In genomic region chr4:147723316-147723715, GRCh38 we compare ENCODE assay signal across 21 cellular contexts. TPM values are rescaled to one million over a fixed set of nuclear protein-coding genes. Genes with fewer than 3 reads are reported as not detected.
DNase-seq lines count a peak whose midpoint lies in the region; ATAC-seq, FAIRE-seq and TF ChIP-seq lines count a peak whose summit lies in the region.
"Had no signal": no experiment of that assay in that cellular context is flagged by ENCODE, and none has a peak within 500 bp of the region (broad histone marks: within the 10 kb centered on the region; RNA-seq: fewer than 3 reads in every experiment).

No MANE protein-coding gene starts in this region.

- H3K9ac ChIP-seq in SK-N-SH (no peak overlapping the region), parathyroid adenoma (no peak overlapping the region)

- H3K27me3 ChIP-seq in SK-N-SH (ENCODE audit: insufficient read depth), result no peaks in the 10 kb centered on the region
- H3K27me3 ChIP-seq in hepatocyte, result no peaks in the 10 kb centered on the region
- H3K27me3 ChIP-seq in parathyroid adenoma (ENCODE audit: control insufficient read depth, insufficient read depth, low read length), result no peaks in the 10 kb centered on the region
- no peaks in the 10 kb centered on the region for H3K27me3 ChIP-seq in BE2C

- H4K20me1 ChIP-seq in SK-N-SH (ENCODE audit: insufficient read depth) (no peaks in the 10 kb centered on the region), hepatocyte (ENCODE audit: insufficient read depth, poor library complexity, severe bottlenecking) (no peaks in the 10 kb centered on the region)

- CTCF ChIA-PET in SK-N-SH (lab: Yijun Ruan, JAX), result interaction anchor here (2.5 kb wide), 1 partner anchor 143 kb away, joined by 11 read pairs; no protein-coding TSS in a partner anchor

- no peak for ATAC-seq in SK-N-SH treated with all-trans-retinoic acid at 6 μM for 48 hours
- ATAC-seq: CD8-positive, alpha-beta T cell; left ventricle myocardium superior; naive thymus-derived CD4-positive, alpha-beta T cell had no signal

- H3F3A ChIP-seq in SK-N-SH (replicated peaks; ENCODE audit: insufficient read depth), result no peaks in the 10 kb centered on the region

- no peak overlapping the region for H3K27ac ChIP-seq in SK-N-SH (ENCODE audit: low read depth in 2 of 2, low read length in 1 of 2)
- H3K27ac ChIP-seq in hepatocyte, result peak overlapping the region; percentile 36
- no peak overlapping the region for H3K27ac ChIP-seq in parathyroid adenoma
- H3K27ac ChIP-seq: A549, skin epidermis had no signal

- H3K36me3 ChIP-seq in SK-N-SH (replicated peaks in 1 of 2; ENCODE audit: control insufficient read depth in 1 of 2, insufficient read depth in 2 of 2, low read length in 1 of 2) (no peaks in the 10 kb centered on the region), hepatocyte (replicated peaks; ENCODE audit: insufficient read depth, low read depth) (no peaks in the 10 kb centered on the region), parathyroid adenoma (ENCODE audit: control insufficient read depth, insufficient read depth, low read length) (no peaks in the 10 kb centered on the region), BE2C (no peaks in the 10 kb centered on the region)

- H2AFZ ChIP-seq in SK-N-SH (ENCODE audit: low read depth), result peak overlapping the region; percentile 52; the same call in 1 of the 2 replicates
- H2AFZ ChIP-seq in hepatocyte, result no peak overlapping the region
- H2AFZ ChIP-seq in parathyroid adenoma, result peak overlapping the region; percentile 13

- H3K79me2 ChIP-seq in SK-N-SH (ENCODE audit: insufficient read depth) (no peaks in the 10 kb centered on the region), hepatocyte (no peaks in the 10 kb centered on the region), parathyroid adenoma (no peaks in the 10 kb centered on the region)

- H3K4me3 Mint-ChIP-seq in immature natural killer cell, result no peak overlapping the region
- H3K4me3 Mint-ChIP-seq: CD8-positive, alpha-beta T cell; dendritic cell treated with granulocyte-macrophage colony-stimulating factor and Interleukin-4, amounts not matched to agents 40 ng/mL and 50 ng/mL, for 4 days; H9; naive thymus-derived CD4-positive, alpha-beta T cell had no signal

- H3K9me3 Mint-ChIP-seq in immature natural killer cell, result peaks cover 0 to 1% (median 0%) of the 10 kb centered on the region in 6 donors
- H3K9me3 Mint-ChIP-seq: CD8-positive, alpha-beta T cell; dendritic cell treated with granulocyte-macrophage colony-stimulating factor and Interleukin-4, amounts not matched to agents 40 ng/mL and 50 ng/mL, for 4 days; H9 had no signal

- H3K4me1 ChIP-seq in SK-N-SH (ENCODE audit: control insufficient read depth in 1 of 2, insufficient read depth in 2 of 2, low read depth in 1 of 2, low read length in 1 of 2) (no peaks in the 10 kb centered on the region), hepatocyte (ENCODE audit: insufficient read depth) (peaks cover 5% of the 10 kb centered on the region), parathyroid adenoma (peaks cover 3% of the 10 kb centered on the region), BE2C (no peaks in the 10 kb centered on the region; the same call in 1 of the 2 replicates)
- H3K4me1 ChIP-seq: A549 had no signal

- FAIRE-seq in RCC 7860 (lab: Jason Lieb, UNC), result no peak
- FAIRE-seq: A549 had no signal

- POLR2A ChIA-PET in SK-N-SH (lab: Yijun Ruan, JAX), result no interaction called here

- H3K27ac Mint-ChIP-seq in immature natural killer cell, result no peak overlapping the region
- H3K27ac Mint-ChIP-seq: CD8-positive, alpha-beta T cell; dendritic cell treated with granulocyte-macrophage colony-stimulating factor and Interleukin-4, amounts not matched to agents 40 ng/mL and 50 ng/mL, for 4 days; H9; naive thymus-derived CD4-positive, alpha-beta T cell had no signal

- H3K4me2 ChIP-seq in SK-N-SH (no peak overlapping the region), hepatocyte (peak overlapping the region; percentile 40), parathyroid adenoma (ENCODE audit: low read length) (no peak overlapping the region)
- H3K4me2 ChIP-seq: A549 had no signal

- H3K4me1 Mint-ChIP-seq in immature natural killer cell, result no peaks in the 10 kb centered on the region
- H3K4me1 Mint-ChIP-seq: naive thymus-derived CD4-positive, alpha-beta T cell had no signal

- H3K9me3 ChIP-seq in SK-N-SH, result no peaks in the 10 kb centered on the region
- no peaks in the 10 kb centered on the region for H3K9me3 ChIP-seq in hepatocyte (ENCODE audit: low read depth)
- H3K9me3 ChIP-seq in parathyroid adenoma (ENCODE audit: control insufficient read depth, low read length), result no peaks in the 10 kb centered on the region
- no peaks in the 10 kb centered on the region for H3K9me3 ChIP-seq in BE2C
- H3K9me3 ChIP-seq: A549 had no signal

- peaks cover 0 to 3% (median 2%) of the 10 kb centered on the region in 3 donors for H3K27me3 Mint-ChIP-seq in immature natural killer cell (ENCODE audit: low read depth in 3 of 3)

- TF ChIP-seq CTCF in SK-N-SH (IDR thresholded peaks at IDR 0.05), result no peak
- TF ChIP-seq CTCF in hepatocyte (IDR thresholded peaks at IDR 0.05; ENCODE audit: poor library complexity), result no peak
- TF ChIP-seq CTCF in parathyroid adenoma (IDR thresholded peaks at IDR 0.05), result no peak
- no peak for TF ChIP-seq CTCF in BE2C (IDR thresholded peaks at IDR 0.05; ENCODE audit: low read depth, low read length)

- DNase-seq in SK-N-SH (no peak), hepatocyte (ENCODE audit: low spot score) (peak; percentile 82), RCC 7860 (ENCODE audit: low spot score) (no peak), BE2C (no peak), immature natural killer cell (no peak), NCI-H2196 treated with DMSO at 0.1 percent for 48 hours (lab: John Stamatoyannopoulos, UW; ENCODE audit: unreplicated experiment) (no peak)
- DNase-seq: anterior cingulate cortex; CD8-positive, alpha-beta T cell; erythroblast; H9; hippocampal formation; KG1; left ventricle myocardium superior; naive thymus-derived CD4-positive, alpha-beta T cell; NCI-H1417 treated with DMSO at 0.1 percent for 48 hours; stimulated activated naive CD4-positive, alpha-beta T cell had no signal

- H3K9me2 ChIP-seq in SK-N-SH (no peaks in the 10 kb centered on the region), hepatocyte (replicated peaks; ENCODE audit: insufficient read depth) (no peaks in the 10 kb centered on the region)

- no peak for TF ChIP-seq RAD21 in SK-N-SH (IDR thresholded peaks at IDR 0.05; ENCODE audit: low read length)

- H3K4me3 ChIP-seq in SK-N-SH (ENCODE audit: low read depth in 2 of 2, low read length in 1 of 2) (no peak overlapping the region), hepatocyte (no peak overlapping the region), parathyroid adenoma (ENCODE audit: low read depth, low read length) (no peak overlapping the region), BE2C (ENCODE audit: low read depth, low read length) (no peak overlapping the region)
- H3K4me3 ChIP-seq: A549, skin epidermis had no signal

- TF ChIP-seq EP300 in SK-N-SH (IDR thresholded peaks at IDR 0.05; ENCODE audit: borderline replicate concordance in 1 of 2, low read depth in 1 of 2, low read length in 1 of 2), result no peak

- H3K36me3 Mint-ChIP-seq in immature natural killer cell, result peaks cover 0 to 4% (median 0%) of the 10 kb centered on the region in 3 donors
- H3K36me3 Mint-ChIP-seq: CD8-positive, alpha-beta T cell; naive thymus-derived CD4-positive, alpha-beta T cell had no signal

- WGBS in SK-N-SH (ENCODE audit: low lambda C conversion rate), result 75% methylated on average over 4 of the region's 4 CpGs
- WGBS in hepatocyte (ENCODE audit: low lambda C conversion rate, missing lambda C conversion rate), result 44% methylated on average over 4 of the region's 4 CpGs

TF ChIP-seq in SK-N-SH treated with all-trans-retinoic acid at 6 μM for 48 hours, 23 proteins besides CTCF, POLR2A, EP300 and RAD21 (continues in another document):
- no peak for TF ChIP-seq CSDC2 (CRISPR knock-in tag; IDR thresholded peaks at IDR 0.05)
- no peak for TF ChIP-seq POU6F1 (CRISPR knock-in tag; IDR thresholded peaks at IDR 0.05; ENCODE audit: borderline replicate concordance, low read depth)
- TF ChIP-seq ZNF70 (CRISPR knock-in tag; IDR thresholded peaks at IDR 0.05), result no peak
- TF ChIP-seq ISL1 (CRISPR knock-in tag; IDR thresholded peaks at IDR 0.05), result no peak

RNA-seq across cellular contexts. Expression of gene ARHGAP10, which starts 8.6 kb away (rescaled TPM):
- polyA plus RNA-seq in SK-N-SH (2012; rRNA removed) (12.0 and 15.1 TPM in 2 replicates), hepatocyte (16.8 and 26.5 TPM in 2 replicates), immature natural killer cell (10 to 100 TPM in 1 of 3 donors, 1 to 10 TPM in 2; 5.3 to 13.2 (median 7.0) TPM)
- 12.9 and 13.8 TPM in 2 replicates for polyA plus RNA-seq in SK-N-SH (2012; cell fraction: cytosol; rRNA removed)
- polyA plus RNA-seq in SK-N-SH (2012; cell fraction: nucleus; rRNA removed), result 20.6 and 21.3 TPM in 2 replicates
- 23.4 and 24.8 TPM in 2 replicates for total RNA-seq in hepatocyte
- polyA plus RNA-seq in BE2C (2012; ENCODE audit: insufficient read depth, insufficient read length, low read depth), result 4.3 TPM

RNA-seq across cellular contexts. Expression of gene PRMT9, which starts 39.4 kb away (rescaled TPM):
- 3.9 and 5.1 TPM in 2 replicates for polyA plus RNA-seq in SK-N-SH (2012; rRNA removed)
- 4.9 and 5.1 TPM in 2 replicates for polyA plus RNA-seq in SK-N-SH (2012; cell fraction: cytosol; rRNA removed)
- 6.1 and 13.5 TPM in 2 replicates for polyA plus RNA-seq in SK-N-SH (2012; cell fraction: nucleus; rRNA removed)
- total RNA-seq in hepatocyte, result 11.0 and 16.3 TPM in 2 replicates
- polyA plus RNA-seq in hepatocyte, result 6.0 and 6.2 TPM in 2 replicates
- 4.0 TPM for polyA plus RNA-seq in BE2C (2012; ENCODE audit: insufficient read depth, insufficient read length, low read depth)
- 1 to 10 TPM in 2 of 3 donors, under 1 TPM in 1; 0.41 to 4.4 (median 3.9) TPM for polyA plus RNA-seq in immature natural killer cell
